ENCODE assay signal across 25 cellular contexts in the genomic region with DNA sequence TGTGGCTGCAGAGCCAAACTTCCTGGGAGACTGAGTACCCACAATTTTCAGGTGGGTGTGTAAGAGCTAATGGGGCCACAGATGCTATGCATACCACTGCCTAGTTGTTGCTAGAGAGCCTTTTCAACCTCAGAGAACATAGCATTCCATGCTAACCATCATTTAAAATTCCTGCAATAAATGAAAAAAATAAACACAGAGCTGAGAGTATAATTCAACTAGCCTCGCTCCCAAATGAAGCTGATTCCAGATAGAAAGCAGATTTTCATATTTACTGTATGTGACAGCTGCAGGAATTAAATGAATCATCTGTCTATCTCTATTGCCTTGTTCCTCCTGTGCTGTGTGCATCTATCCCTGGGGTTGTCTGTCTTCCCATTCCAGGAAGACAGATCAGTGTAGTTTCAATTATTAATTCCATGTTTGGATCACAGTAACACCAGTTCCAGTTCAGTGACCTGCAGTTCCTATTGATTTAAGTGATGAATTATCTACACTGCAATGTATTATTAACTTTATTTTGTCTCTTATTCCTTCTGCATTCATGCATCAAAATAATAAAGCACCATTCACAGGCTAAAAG.
A peak's percentile ranks its signal among the peaks of the same experiment; 100 is the strongest.
DNase-seq lines count a peak whose midpoint lies in the region; ATAC-seq and TF ChIP-seq lines count a peak whose summit lies in the region.
"Had no signal": no experiment of that assay in that cellular context is flagged by ENCODE, and none has a peak within 500 bp of the region (broad histone marks: within the 10 kb centered on the region; RNA-seq: fewer than 3 reads in every experiment).

No MANE protein-coding gene starts in this region.

- H3K36me3 Mint-ChIP-seq in type B pancreatic cell: no peaks in the 10 kb centered on the region
- H3K36me3 Mint-ChIP-seq: activated naive CD8-positive, alpha-beta T cell treated with anti-CD3 and anti-CD28 coated beads for 36 hours; T-cell had no signal

- peaks cover 35% of the 10 kb centered on the region for H3K27me3 Mint-ChIP-seq in type B pancreatic cell

- H3K9me3 ChIP-seq in heart right ventricle: no peaks in the 10 kb centered on the region
- H3K9me3 ChIP-seq: lower lobe of right lung, MG63, upper lobe of left lung had no signal

- no peaks in the 10 kb centered on the region for H3K36me3 ChIP-seq in heart right ventricle
- H3K36me3 ChIP-seq: lower lobe of right lung, MG63, upper lobe of left lung had no signal

- no peak overlapping the region for H3K27ac ChIP-seq in heart right ventricle
- H3K27ac ChIP-seq: PC-9 had no signal

- no peak overlapping the region for H3K4me3 Mint-ChIP-seq in type B pancreatic cell
- H3K4me3 Mint-ChIP-seq: activated CD4-positive, alpha-beta memory T cell treated with anti-CD3 and anti-CD28 coated beads, Interleukin-2, amount 10 ng/mL, durations not matched to agents 7 days and 5 days; activated naive CD8-positive, alpha-beta T cell treated with anti-CD3 and anti-CD28 coated beads for 36 hours; T-cell had no signal

- no peak overlapping the region for H3K4me3 ChIP-seq in heart right ventricle
- H3K4me3 ChIP-seq: lower lobe of right lung, MG63, PC-9, upper lobe of left lung had no signal

- DNase-seq in GM04504 (ENCODE audit: low read depth) (peak; percentile 34), fibroblast of peridontal ligament (ENCODE audit: extremely low read depth) (peak; percentile 67), type B pancreatic cell (ENCODE audit: extremely low spot score, unreplicated experiment) (no peak), COLO829 (ENCODE audit: low spot score) (no peak), Right ventricle myocardium inferior (ENCODE audit: missing footprints) (no peak), posterior vena cava (ENCODE audit: low spot score) (no peak), heart right ventricle (no peak)
- DNase-seq: activated CD4-positive, alpha-beta memory T cell treated with anti-CD3 and anti-CD28 coated beads, Interleukin-2, amount 10 ng/mL, durations not matched to agents 7 days and 5 days; activated CD4-positive, CD25-positive, alpha-beta regulatory T cell; activated naive CD8-positive, alpha-beta T cell treated with anti-CD3 and anti-CD28 coated beads for 36 hours; C1 segment of cervical spinal cord; effector memory CD4-positive, alpha-beta T cell; kidney; lower lobe of right lung; MG63; NCI-H1417; NCI-H524; PC-9; SHP77 treated with DMSO at 0.1 percent for 48 hours; small intestine; stimulated activated CD4-positive, alpha-beta T cell treated with anti-CD3 and anti-CD28 coated beads, Interleukin-1b, Interleukin-23, amount 100 ng/mL, for 48 hours; T-cell; upper lobe of left lung had no signal

- no peaks in the 10 kb centered on the region for H3K9me3 Mint-ChIP-seq in type B pancreatic cell
- H3K9me3 Mint-ChIP-seq: activated CD4-positive, alpha-beta memory T cell treated with anti-CD3 and anti-CD28 coated beads, Interleukin-2, amount 10 ng/mL, durations not matched to agents 7 days and 5 days; activated naive CD8-positive, alpha-beta T cell treated with anti-CD3 and anti-CD28 coated beads for 36 hours; activated T-helper 2 cell treated with anti-CD3 and anti-CD28 coated beads, Interferon-gamma antibody, Interleukin-2, Interleukin-4, amounts not matched to agents 10 μg/mL and 5 μg/mL and 100 μg/mL, durations not matched to agents 14 hours and 24 hours and 36 hours; T-cell had no signal

- peak; percentile 77 for ATAC-seq in SK-N-SH treated with all-trans-retinoic acid at 6 μM for 48 hours
- no peak for ATAC-seq in Right ventricle myocardium inferior
- no peak for ATAC-seq in heart right ventricle
- ATAC-seq: T-cell had no signal

- TF ChIP-seq CTCF in type B pancreatic cell (conservative IDR thresholded peaks at IDR 0.05): no peak
- TF ChIP-seq CTCF in heart right ventricle (IDR thresholded peaks at IDR 0.05): no peak

- H3K27ac Mint-ChIP-seq in type B pancreatic cell: peak overlapping the region; percentile 94
- H3K27ac Mint-ChIP-seq: activated CD4-positive, alpha-beta memory T cell treated with anti-CD3 and anti-CD28 coated beads, Interleukin-2, amount 10 ng/mL, durations not matched to agents 7 days and 5 days; activated naive CD8-positive, alpha-beta T cell treated with anti-CD3 and anti-CD28 coated beads for 36 hours; activated T-helper 2 cell treated with anti-CD3 and anti-CD28 coated beads, Interferon-gamma antibody, Interleukin-2, Interleukin-4, amounts not matched to agents 10 μg/mL and 5 μg/mL and 100 μg/mL, durations not matched to agents 14 hours and 24 hours and 36 hours; T-cell had no signal

- peaks cover 0 to 4% (median 0%) of the 10 kb centered on the region in 7 donors for H3K27me3 ChIP-seq in heart right ventricle
- H3K27me3 ChIP-seq: MG63, upper lobe of left lung had no signal

- 75 to 85% methylated on average over 1 of the region's 1 CpG for whole genome bisulfite sequencing in heart right ventricle, 2 donors

- H3K4me1 Mint-ChIP-seq in type B pancreatic cell (ENCODE audit: unreplicated experiment): peaks cover 61% of the 10 kb centered on the region
- H3K4me1 Mint-ChIP-seq: activated CD4-positive, alpha-beta memory T cell treated with anti-CD3 and anti-CD28 coated beads, Interleukin-2, amount 10 ng/mL, durations not matched to agents 7 days and 5 days; activated naive CD8-positive, alpha-beta T cell treated with anti-CD3 and anti-CD28 coated beads for 36 hours; T-cell had no signal

- H3K4me1 ChIP-seq in heart right ventricle: peaks cover 0 to 7% (median 0%) of the 10 kb centered on the region in 9 donors

- intact Hi-C loops in Right ventricle myocardium inferior (cut with DNase I): no loop called here
- intact Hi-C loops in posterior vena cava (cut with DNase I): no loop called here
- intact Hi-C loops in heart right ventricle (cut with DNase I): no loop called here

TF ChIP-seq in SK-N-SH treated with all-trans-retinoic acid at 6 μM for 48 hours, 23 proteins besides CTCF, POLR2A, EP300 and RAD21 (continues in another document):
- TF ChIP-seq ZFP3 (CRISPR knock-in tag; IDR thresholded peaks at IDR 0.05) (no peak), CSDC2 (CRISPR knock-in tag; IDR thresholded peaks at IDR 0.05) (no peak), PATZ1 (CRISPR knock-in tag; IDR thresholded peaks at IDR 0.05; ENCODE audit: borderline replicate concordance) (0 out of 2 replicates have a peak, but pooled peaks have one; percentile 20), RARB (CRISPR knock-in tag; IDR thresholded peaks at IDR 0.05) (0 out of 2 replicates have a peak, but pooled peaks have one; percentile 65), ZNF8 (CRISPR knock-in tag; IDR thresholded peaks at IDR 0.05) (peak; percentile 61; the same call in 1 of the 2 replicates), SNAI2 (CRISPR knock-in tag; IDR thresholded peaks at IDR 0.05) (no peak), ZFP30 (CRISPR knock-in tag; IDR thresholded peaks at IDR 0.05) (no peak), GLIS3 (CRISPR knock-in tag; IDR thresholded peaks at IDR 0.05) (no peak), ISL1 (CRISPR knock-in tag; IDR thresholded peaks at IDR 0.05) (peak; percentile 93), ZNF70 (CRISPR knock-in tag; IDR thresholded peaks at IDR 0.05) (no peak), TOX (CRISPR knock-in tag; IDR thresholded peaks at IDR 0.05; ENCODE audit: borderline replicate concordance) (peak; percentile 79; the same call in 1 of the 2 replicates), ZNF565 (CRISPR knock-in tag; conservative IDR thresholded peaks at IDR 0.05; ENCODE audit: low read depth) (no peak), PPARA (CRISPR knock-in tag; IDR thresholded peaks at IDR 0.05; ENCODE audit: borderline replicate concordance) (no peak), ESRRG (CRISPR knock-in tag; IDR thresholded peaks at IDR 0.05) (no peak), TCF4 (CRISPR knock-in tag; IDR thresholded peaks at IDR 0.05; ENCODE audit: borderline replicate concordance) (0 out of 2 replicates have a peak, but pooled peaks have one; percentile 42)
- TF ChIP-seq, protein P1, sequence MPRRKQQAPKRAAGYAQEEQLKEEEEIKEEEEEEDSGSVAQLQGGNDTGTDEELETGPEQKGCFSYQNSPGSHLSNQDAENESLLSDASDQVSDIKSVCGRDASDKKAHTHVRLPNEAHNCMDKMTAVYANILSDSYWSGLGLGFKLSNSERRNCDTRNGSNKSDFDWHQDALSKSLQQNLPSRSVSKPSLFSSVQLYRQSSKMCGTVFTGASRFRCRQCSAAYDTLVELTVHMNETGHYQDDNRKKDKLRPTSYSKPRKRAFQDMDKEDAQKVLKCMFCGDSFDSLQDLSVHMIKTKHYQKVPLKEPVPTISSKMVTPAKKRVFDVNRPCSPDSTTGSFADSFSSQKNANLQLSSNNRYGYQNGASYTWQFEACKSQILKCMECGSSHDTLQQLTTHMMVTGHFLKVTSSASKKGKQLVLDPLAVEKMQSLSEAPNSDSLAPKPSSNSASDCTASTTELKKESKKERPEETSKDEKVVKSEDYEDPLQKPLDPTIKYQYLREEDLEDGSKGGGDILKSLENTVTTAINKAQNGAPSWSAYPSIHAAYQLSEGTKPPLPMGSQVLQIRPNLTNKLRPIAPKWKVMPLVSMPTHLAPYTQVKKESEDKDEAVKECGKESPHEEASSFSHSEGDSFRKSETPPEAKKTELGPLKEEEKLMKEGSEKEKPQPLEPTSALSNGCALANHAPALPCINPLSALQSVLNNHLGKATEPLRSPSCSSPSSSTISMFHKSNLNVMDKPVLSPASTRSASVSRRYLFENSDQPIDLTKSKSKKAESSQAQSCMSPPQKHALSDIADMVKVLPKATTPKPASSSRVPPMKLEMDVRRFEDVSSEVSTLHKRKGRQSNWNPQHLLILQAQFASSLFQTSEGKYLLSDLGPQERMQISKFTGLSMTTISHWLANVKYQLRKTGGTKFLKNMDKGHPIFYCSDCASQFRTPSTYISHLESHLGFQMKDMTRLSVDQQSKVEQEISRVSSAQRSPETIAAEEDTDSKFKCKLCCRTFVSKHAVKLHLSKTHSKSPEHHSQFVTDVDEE (CRISPR knock-in tag; IDR thresholded peaks at IDR 0.05): peak; percentile 63; the same call in 1 of the 2 replicates

Comparison
In these comparisons a context has a peak if more than half of its experiments do, and no peak if none do; other contexts are left out.
1. DNase-seq: peak in GM04504 (single experiment) and fibroblast of peridontal ligament (single experiment); none in type B pancreatic cell (single experiment), COLO829 (single experiment), Right ventricle myocardium inferior (single experiment), posterior vena cava (single experiment) and heart right ventricle (0 of 2).